ENCODE assay signal across 27 cellular contexts in the genomic region with DNA sequence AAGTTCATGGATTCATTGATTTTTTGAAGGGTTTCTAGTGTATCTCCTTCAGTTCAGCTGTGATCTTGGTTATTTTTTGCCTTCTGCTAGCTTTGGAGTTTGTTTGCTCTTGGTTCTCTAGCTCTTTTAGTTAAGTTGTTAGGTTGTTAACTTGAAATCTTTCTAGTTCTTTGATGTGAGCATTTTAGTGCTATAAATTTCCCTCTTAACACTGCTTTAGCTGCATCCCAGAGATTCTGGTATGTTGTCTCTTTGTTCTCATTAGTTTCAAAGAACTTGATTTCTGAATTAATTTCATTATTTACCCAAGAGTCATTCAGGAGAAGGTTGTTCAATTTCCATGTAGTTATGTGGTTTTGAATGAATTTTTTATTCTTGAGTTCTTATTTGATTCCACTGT.
"Had no signal": no experiment of that assay in that cellular context is flagged by ENCODE, and none has a peak within 500 bp of the region (broad histone marks: within the 10 kb centered on the region; RNA-seq: fewer than 3 reads in every experiment).

No MANE protein-coding gene starts in this region.

- H3K27ac ChIP-seq: stomach, suprapubic skin, testis, thoracic aorta, thyroid gland, tibial artery, tibial nerve, transverse colon, upper lobe of left lung, upper lobe of right lung, uterus, vagina had no signal

- DNase-seq: stimulated activated CD4-positive, alpha-beta T cell treated with anti-CD3 and anti-CD28 coated beads, Interleukin-2, amount 100 ng/mL, for 48 hours; stimulated activated CD4-positive, alpha-beta T cell treated with anti-CD3 and anti-CD28 coated beads, Interleukin-4, amount 100 ng/mL, for 1 hour; stimulated activated CD4-positive, alpha-beta T cell treated with anti-CD3 and anti-CD28 coated beads, Interleukin-4, amount 100 ng/mL, for 24 hours; stimulated activated CD4-positive, alpha-beta T cell treated with anti-CD3 and anti-CD28 coated beads, Interleukin-4, amount 100 ng/mL, for 4 hours; stimulated activated CD8-positive, alpha-beta memory T cell treated with anti-CD3 and anti-CD28 coated beads, Interleukin-4, amount 100 ng/mL, for 48 hours; stimulated activated naive B cell treated with anti-CD40 and anti-IgM and Interleukin-4, amounts not matched to agents 10 μg/mL and 1 μg/mL and 100 μg/mL, for 72 hours; stimulated activated naive CD4-positive, alpha-beta T cell; stimulated activated naive CD4-positive, alpha-beta T cell treated with Interleukin-2 at 50 U/mL for 16 hours; stimulated activated naive CD8-positive, alpha-beta T cell treated with anti-CD3 and anti-CD28 coated beads, Interleukin-15, amount 100 ng/mL, for 72 hours; stimulated activated naive CD8-positive, alpha-beta T cell treated with anti-CD3 and anti-CD28 coated beads, Interleukin-15, Interleukin-2, amounts not matched to agents 100 U/mL and 50 U/mL, for 24 hours; stomach; substantia nigra; testis; thyroid gland; tibial artery; transverse colon; trophoblast cell; upper lobe of left lung; upper lobe of right lung; uterus had no signal

- H3K4me1 ChIP-seq: stomach, suprapubic skin, testis, tibial nerve, transverse colon, upper lobe of left lung, upper lobe of right lung, uterus, vagina had no signal

- FAIRE-seq: urothelium cell line had no signal

- H3K9me3 ChIP-seq: testis, thyroid gland, uterus, vagina had no signal

- H3K4me3 ChIP-seq: stomach, suprapubic skin, testis, thoracic aorta, thyroid gland, tibial artery, tibial nerve, transverse colon, upper lobe of left lung, upper lobe of right lung, uterus, vagina had no signal

- ATAC-seq: stimulated activated effector memory CD8-positive, alpha-beta T cell treated with anti-CD3 and anti-CD28 coated beads, Interleukin-12 subunit alpha, Interleukin-12 subunit beta, amount 100 ng/mL, for 72 hours; stimulated activated memory B cell treated with anti-CD40 and anti-IgM and Interleukin-4, amounts not matched to agents 10 μg/mL and 1 μg/mL and 100 μg/mL, for 72 hours; stimulated activated naive B cell treated with anti-CD40 and anti-IgM and Interleukin-4, amounts not matched to agents 10 μg/mL and 1 μg/mL and 100 μg/mL, for 72 hours; stimulated activated naive CD8-positive, alpha-beta T cell treated with anti-CD3 and anti-CD28 coated beads, Interleukin-15, amount 100 ng/mL, for 72 hours; stimulated activated naive CD8-positive, alpha-beta T cell treated with anti-CD3 and anti-CD28 coated beads, Interleukin-15, Interleukin-2, amounts not matched to agents 100 U/mL and 50 U/mL, for 24 hours; upper lobe of right lung had no signal

- H3K27me3 ChIP-seq: stomach, suprapubic skin, testis, thyroid gland, tibial artery, tibial nerve, transverse colon, upper lobe of left lung, upper lobe of right lung, uterus, vagina had no signal

- H3K36me3 ChIP-seq: stomach, suprapubic skin, thoracic aorta, thyroid gland, tibial artery, tibial nerve, transverse colon, upper lobe of left lung, upper lobe of right lung, uterus, vagina had no signal
